Comparison of ENCODE assay signal across 24 cellular contexts in genomic region chr20:16393297-16393696, GRCh38.
"Had no signal": no experiment of that assay in that cellular context is flagged by ENCODE, and none has a peak within 500 bp of the region (broad histone marks: within the 10 kb centered on the region; RNA-seq: fewer than 3 reads in every experiment).

No MANE protein-coding gene starts in this region.

- H3K9me3 Mint-ChIP-seq: activated naive CD8-positive, alpha-beta T cell treated with anti-CD3 and anti-CD28 coated beads, Interleukin-2, amount 10 ng/mL, durations not matched to agents 7 days and 5 days; T-helper 1 cell treated with Interleukin-12 subunit alpha and Interleukin-12 subunit beta and Interleukin-4 antibody, amounts not matched to agents 30 μg/mL and 1 μg/mL, for 36 hours had no signal

- H3K27me3 Mint-ChIP-seq: activated naive CD8-positive, alpha-beta T cell treated with anti-CD3 and anti-CD28 coated beads, Interleukin-2, amount 10 ng/mL, durations not matched to agents 7 days and 5 days had no signal

- H3K27ac ChIP-seq: adrenal gland, RWPE1, SJSA1 had no signal

- ATAC-seq: activated CD8-positive, alpha-beta T cell treated with anti-CD3 and anti-CD28 coated beads, Interleukin-2, amount 10 ng/mL, durations not matched to agents 7 days and 5 days; Panc1; SK-N-SH treated with all-trans-retinoic acid at 6 μM for 48 hours had no signal

- H3K36me3 ChIP-seq: adrenal gland, SJSA1 had no signal

- H3K4me1 ChIP-seq: adrenal gland, SJSA1 had no signal

- H3K27ac Mint-ChIP-seq: activated CD8-positive, alpha-beta T cell treated with anti-CD3 and anti-CD28 coated beads, Interleukin-2, amount 10 ng/mL, durations not matched to agents 7 days and 5 days; activated naive CD8-positive, alpha-beta T cell treated with anti-CD3 and anti-CD28 coated beads, Interleukin-2, amount 10 ng/mL, durations not matched to agents 7 days and 5 days; T-helper 1 cell treated with Interleukin-12 subunit alpha and Interleukin-12 subunit beta and Interleukin-4 antibody, amounts not matched to agents 30 μg/mL and 1 μg/mL, for 36 hours had no signal

- H3K4me3 Mint-ChIP-seq: activated CD8-positive, alpha-beta T cell treated with anti-CD3 and anti-CD28 coated beads, Interleukin-2, amount 10 ng/mL, durations not matched to agents 7 days and 5 days; activated naive CD8-positive, alpha-beta T cell treated with anti-CD3 and anti-CD28 coated beads, Interleukin-2, amount 10 ng/mL, durations not matched to agents 7 days and 5 days; T-helper 1 cell treated with Interleukin-12 subunit alpha and Interleukin-12 subunit beta and Interleukin-4 antibody, amounts not matched to agents 30 μg/mL and 1 μg/mL, for 36 hours had no signal

- H3K9me3 ChIP-seq: adrenal gland, SJSA1 had no signal

- H3K4me3 ChIP-seq: adrenal gland, SJSA1 had no signal

- H3K4me1 Mint-ChIP-seq: activated naive CD8-positive, alpha-beta T cell treated with anti-CD3 and anti-CD28 coated beads, Interleukin-2, amount 10 ng/mL, durations not matched to agents 7 days and 5 days had no signal

- DNase-seq: activated CD4-positive, alpha-beta T cell treated with anti-CD3 and anti-CD28 coated beads for 48 hours; activated CD4-positive, alpha-beta T cell treated with anti-CD3 and anti-CD28 coated beads, Interleukin-2, amount 50 U/mL, for 4 hours; activated CD4-positive, CD25-positive, alpha-beta regulatory T cell treated with anti-CD3 and anti-CD28 coated beads, Interleukin-2, amount 50 U/mL, for 72 hours; activated CD8-positive, alpha-beta memory T cell treated with anti-CD3 and anti-CD28 coated beads, Interleukin-2, amount 50 U/mL, for 48 hours; activated CD8-positive, alpha-beta T cell treated with anti-CD3 and anti-CD28 coated beads, Interleukin-2, amount 10 ng/mL, durations not matched to agents 7 days and 5 days; activated naive CD4-positive, alpha-beta T cell treated with anti-CD3 and anti-CD28 coated beads, Interleukin-2, amount 50 U/mL, for 16 hours; activated naive CD8-positive, alpha-beta T cell treated with anti-CD3 and anti-CD28 coated beads, Interleukin-2, amount 10 ng/mL, durations not matched to agents 7 days and 5 days; activated T-cell treated with anti-CD3 and anti-CD28 coated beads, Interleukin-2, amount 50 U/mL, for 1 hour; adrenal gland; anterior cingulate cortex; KG1; NCI-H1048; NCI-H146; NCI-H187 treated with DMSO at 0.1 percent for 48 hours; NCI-H2081 treated with DMSO at 0.1 percent for 48 hours; NCI-H774; NK-92 treated with Interleukin-12 subunit alpha and Interleukin-12 subunit beta, amount 100 ng/mL, for 24 hours; OCI-M1; Right ventricle myocardium superior had no signal

- H3K27me3 ChIP-seq: adrenal gland, SJSA1 had no signal

- H3K36me3 Mint-ChIP-seq: activated naive CD8-positive, alpha-beta T cell treated with anti-CD3 and anti-CD28 coated beads, Interleukin-2, amount 10 ng/mL, durations not matched to agents 7 days and 5 days had no signal
